ENCODE assay signal across 12 cellular contexts in genomic region chr1:6801998-6802397, GRCh38. TPM values are rescaled to one million over a fixed set of nuclear protein-coding genes. Genes with fewer than 3 reads are reported as not detected.
A peak's percentile ranks its signal among the peaks of the same experiment; 100 is the strongest.
DNase-seq lines count a peak whose midpoint lies in the region; ATAC-seq and TF ChIP-seq lines count a peak whose summit lies in the region.
"Had no signal": no experiment of that assay in that cellular context is flagged by ENCODE, and none has a peak within 500 bp of the region (broad histone marks: within the 10 kb centered on the region; RNA-seq: fewer than 3 reads in every experiment).

No MANE protein-coding gene starts in this region.

- no peak overlapping the region for H3K27ac Mint-ChIP-seq in CD8-positive, alpha-beta T cell

- POLR2A ChIA-PET in CD8-positive, alpha-beta T cell (lab: Charles Lee), result no interaction called here

- ATAC-seq in esophagus mucosa (peak; percentile 13), GM18519 (IDR thresholded peaks at IDR 0.05; ENCODE audit: low FRiP score, unreplicated experiment) (no peak), HG03439 (IDR thresholded peaks at IDR 0.05; ENCODE audit: unreplicated experiment) (no peak)
- no peak for ATAC-seq in CD8-positive, alpha-beta T cell

- H3K36me3 ChIP-seq in muscle layer of duodenum (ENCODE audit: control insufficient read depth in 1 of 2, insufficient read depth in 2 of 2, low read length in 2 of 2), result no peaks in the 10 kb centered on the region
- H3K36me3 ChIP-seq in CD8-positive, alpha-beta T cell (ENCODE audit: insufficient read depth, low read length), result no peaks in the 10 kb centered on the region

- peak; percentile 36 for DNase-seq in AG08395 (ENCODE audit: low spot score)
- peak; percentile 61 for DNase-seq in NCI-H82 (lab: John Stamatoyannopoulos, UW)
- DNase-seq in CD8-positive, alpha-beta T cell, result no peak
- DNase-seq in NCI-H774 (lab: John Stamatoyannopoulos, UW), result no peak
- DNase-seq: activated T-cell treated with anti-CD3 and anti-CD28 coated beads, Interleukin-2, amount 50 U/mL, for 24 hours; H9; hippocampal formation; KBM-7 had no signal

- no peaks in the 10 kb centered on the region for H3K27me3 ChIP-seq in muscle layer of duodenum (ENCODE audit: low read depth, low read length)
- no peaks in the 10 kb centered on the region for H3K27me3 ChIP-seq in CD8-positive, alpha-beta T cell (ENCODE audit: insufficient read depth, low read length)

- peaks cover 57% of the 10 kb centered on the region for H3K4me1 Mint-ChIP-seq in CD8-positive, alpha-beta T cell (ENCODE audit: low read depth)

- H3K36me3 Mint-ChIP-seq in CD8-positive, alpha-beta T cell, result peaks cover 13% of the 10 kb centered on the region

- intact Hi-C loops in CD8-positive, alpha-beta T cell (cut with DNase I, micrococcal nuclease), result no loop called here

- no peak overlapping the region for H3K4me3 Mint-ChIP-seq in CD8-positive, alpha-beta T cell
- H3K4me3 Mint-ChIP-seq: activated T-cell treated with anti-CD3 and anti-CD28 coated beads, Interleukin-2, amount 50 U/mL, for 24 hours; H9 had no signal

- CTCF ChIA-PET in CD8-positive, alpha-beta T cell (lab: Charles Lee), result interaction anchor here (0.9 to 1.1 kb wide), 2 partner anchors 82 to 268 kb away, joined by 3 read pairs; no protein-coding TSS in a partner anchor

- H3K9me3 ChIP-seq in muscle layer of duodenum (ENCODE audit: control insufficient read depth in 1 of 2, low read length in 2 of 2), result no peaks in the 10 kb centered on the region
- H3K9me3 ChIP-seq in CD8-positive, alpha-beta T cell (ENCODE audit: low read length), result no peaks in the 10 kb centered on the region

- no peak for TF ChIP-seq CTCF in CD8-positive, alpha-beta T cell (IDR thresholded peaks at IDR 0.05)

- no peak overlapping the region for H3K4me3 ChIP-seq in muscle layer of duodenum (ENCODE audit: low read depth in 1 of 2, low read length in 2 of 2)
- H3K4me3 ChIP-seq in CD8-positive, alpha-beta T cell (ENCODE audit: low read depth, low read length), result no peak overlapping the region

- H3K9me3 Mint-ChIP-seq in CD8-positive, alpha-beta T cell, result no peaks in the 10 kb centered on the region
- H3K9me3 Mint-ChIP-seq: activated T-cell treated with anti-CD3 and anti-CD28 coated beads, Interleukin-2, amount 50 U/mL, for 24 hours; H9 had no signal

- H3K27ac ChIP-seq in muscle layer of duodenum (ENCODE audit: low read length), result peak overlapping the region; percentile 21
- no peak overlapping the region for H3K27ac ChIP-seq in CD8-positive, alpha-beta T cell (ENCODE audit: low read depth, low read length)

- peaks cover 25 to 29% of the 10 kb centered on the region in 2 donors for H3K4me1 ChIP-seq in muscle layer of duodenum (ENCODE audit: control insufficient read depth in 1 of 2, insufficient read depth in 2 of 2, low read length in 2 of 2)
- peaks cover 22% of the 10 kb centered on the region for H3K4me1 ChIP-seq in CD8-positive, alpha-beta T cell (ENCODE audit: insufficient read depth, low read length)

- H3K27me3 Mint-ChIP-seq in CD8-positive, alpha-beta T cell (ENCODE audit: low read depth), result no peaks in the 10 kb centered on the region
- H3K27me3 Mint-ChIP-seq: activated T-cell treated with anti-CD3 and anti-CD28 coated beads, Interleukin-2, amount 50 U/mL, for 24 hours had no signal

RNA-seq across cellular contexts. Expression of gene CAMTA1, which starts 16.7 kb away (rescaled TPM):
- 34.4 TPM for total RNA-seq in esophagus mucosa
- 10 to 100 TPM; 43.9 to 46.5 TPM for total RNA-seq in CD8-positive, alpha-beta T cell

Comparison
In these comparisons a context has a peak if more than half of its experiments do, and no peak if none do; other contexts are left out.
1. DNase-seq: peak in AG08395 (single experiment) and NCI-H82 (single experiment); none in CD8-positive, alpha-beta T cell (0 of 7) and NCI-H774 (single experiment).